20 cellular contexts compared by ENCODE assay signal in the genomic region with DNA sequence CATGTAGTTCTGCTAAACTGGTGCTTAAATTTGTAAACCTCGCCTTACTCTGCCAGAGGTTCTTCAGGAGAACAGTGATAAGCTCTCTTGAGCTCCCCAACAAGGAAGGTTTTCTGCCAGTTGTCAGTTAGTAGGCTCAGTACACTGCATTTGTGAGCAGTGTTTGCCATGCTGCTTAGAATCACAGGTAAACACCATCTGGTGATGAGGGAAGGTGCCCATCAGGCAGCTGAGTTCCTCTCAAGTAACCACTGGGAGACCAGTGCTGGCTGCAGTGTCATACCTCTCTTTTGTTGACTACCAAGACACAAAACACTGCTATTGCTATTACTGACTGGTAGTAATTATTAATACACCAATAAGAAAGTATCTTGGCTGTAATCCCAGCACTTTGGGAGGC.
A peak's percentile ranks its signal among the peaks of the same experiment; 100 is the strongest.
DNase-seq lines count a peak whose midpoint lies in the region; TF ChIP-seq lines count a peak whose summit lies in the region.
"Had no signal": no experiment of that assay in that cellular context is flagged by ENCODE, and none has a peak within 500 bp of the region (broad histone marks: within the 10 kb centered on the region; RNA-seq: fewer than 3 reads in every experiment).

No MANE protein-coding gene starts in this region.

- peak overlapping the region; percentile 5; the same call in 1 of the 2 replicates for H3K27ac ChIP-seq in ACC112 (ENCODE audit: low read depth, low read length)
- H3K27ac ChIP-seq: A549, C4-2B, GM23248, KMS-11 had no signal

- no peak overlapping the region for H3K4me3 ChIP-seq in ACC112 (ENCODE audit: low read depth, low read length)
- H3K4me3 ChIP-seq: A549, GM23248 had no signal

- in situ Hi-C loops in GM13977 (cut with MboI; ENCODE audit: low pct_unique_long_range_greater_than_20kb, low sequenced_read_pairs, unreplicated experiment) = no loop called here

- H3K36me3 ChIP-seq in ACC112 (ENCODE audit: insufficient read depth, low read length) = peaks cover 42% of the 10 kb centered on the region

- H3K27me3 ChIP-seq in ACC112 (ENCODE audit: insufficient read depth, low read length) = no peaks in the 10 kb centered on the region

- peaks cover 44% of the 10 kb centered on the region for H3K4me1 ChIP-seq in ACC112 (ENCODE audit: control insufficient read depth, insufficient read depth, low read length, unreplicated experiment)
- H3K4me1 ChIP-seq: Caco-2 had no signal

- no peak for TF ChIP-seq CTCF in GM13977 (IDR thresholded peaks at IDR 0.05; ENCODE audit: extremely low read depth, insufficient read depth, missing control alignments)

- peaks cover 2% of the 10 kb centered on the region for H3K79me2 ChIP-seq in ACC112 (ENCODE audit: control insufficient read depth, insufficient read depth, low read length, unreplicated experiment)

- no peak overlapping the region for H2AFZ ChIP-seq in ACC112 (ENCODE audit: low read length, unreplicated experiment)
- H2AFZ ChIP-seq: GM23248 had no signal

- peak; percentile 60 for DNase-seq in DMS53 (lab: John Stamatoyannopoulos, UW)
- peak; percentile 46 for DNase-seq in NCI-H1694 (lab: John Stamatoyannopoulos, UW)
- peak; percentile 56 for DNase-seq in NCI-H69 (lab: John Stamatoyannopoulos, UW)
- no peak for DNase-seq in NCI-H1048 (lab: John Stamatoyannopoulos, UW)
- DNase-seq in GM13977 (ENCODE audit: low spot score) = no peak
- DNase-seq in mucosa of gallbladder (ENCODE audit: low spot score) = no peak
- DNase-seq: Caco-2; CD8-positive, alpha-beta T cell; DMS153; GM23248; H9; MM.1S; NCI-H1417 treated with DMSO at 0.1 percent for 48 hours; NCI-H187 treated with DMSO at 0.1 percent for 48 hours; SK-N-SH; T-helper 17 cell had no signal

Comparison
In these comparisons a context has a peak if more than half of its experiments do, and no peak if none do; other contexts are left out.
1. DNase-seq: peak in DMS53 (single experiment), NCI-H1694 (single experiment) and NCI-H69 (single experiment); none in NCI-H1048 (single experiment), GM13977 (single experiment) and mucosa of gallbladder (single experiment).